Comparison of ENCODE assay signal across 28 cellular contexts in genomic region chr22:31056986-31057599, GRCh38. TPM values are rescaled to one million over a fixed set of nuclear protein-coding genes. Genes with fewer than 3 reads are reported as not detected.
A peak's percentile ranks its signal among the peaks of the same experiment; 100 is the strongest.
DNase-seq lines count a peak whose midpoint lies in the region; ATAC-seq, FAIRE-seq and TF ChIP-seq lines count a peak whose summit lies in the region.
"Had no signal": no experiment of that assay in that cellular context is flagged by ENCODE, and none has a peak within 500 bp of the region (broad histone marks: within the 10 kb centered on the region; RNA-seq: fewer than 3 reads in every experiment).

No MANE protein-coding gene starts in this region.

- H3K4me1 ChIP-seq in astrocyte (ENCODE audit: insufficient read depth, low read length) (peaks cover 12% of the 10 kb centered on the region), hepatocyte (ENCODE audit: insufficient read depth) (peaks cover 40% of the 10 kb centered on the region), smooth muscle cell (ENCODE audit: low read depth) (peaks cover 13% of the 10 kb centered on the region)
- H3K4me1 ChIP-seq: BE2C had no signal

- no peaks in the 10 kb centered on the region for H3K9me3 ChIP-seq in astrocyte (ENCODE audit: insufficient read depth, low read depth, low read length)
- H3K9me3 ChIP-seq in hepatocyte (ENCODE audit: low read depth), result no peaks in the 10 kb centered on the region
- no peaks in the 10 kb centered on the region for H3K9me3 ChIP-seq in smooth muscle cell (replicated peaks; ENCODE audit: low read depth)
- H3K9me3 ChIP-seq: BE2C, SJCRH30 had no signal

- peaks cover 14% of the 10 kb centered on the region for H3F3A ChIP-seq in smooth muscle cell (ENCODE audit: low read depth)

- DNase-seq in astrocyte (ENCODE audit: low read depth), result no peak
- DNase-seq in hepatocyte (ENCODE audit: low spot score), result no peak
- no peak for DNase-seq in smooth muscle cell (lab: John Stamatoyannopoulos, UW; ENCODE audit: unreplicated experiment)
- no peak for DNase-seq in CD1c-positive myeloid dendritic cell (ENCODE audit: extremely low spot score)
- DNase-seq in HK-2 (ENCODE audit: unreplicated experiment), result no peak
- DNase-seq: activated CD4-positive, alpha-beta T cell treated with anti-CD3 and anti-CD28 coated beads for 1 hour; activated CD8-positive, alpha-beta T cell treated with anti-CD3 and anti-CD28 coated beads, Interleukin-2, amount 10 ng/mL, durations not matched to agents 7 days and 5 days; activated gamma-delta T cell treated with Interleukin-2 at 50 U/mL for 16 hours; activated T-cell treated with anti-CD3 and anti-CD28 coated beads, Interleukin-2, amount 50 U/mL, for 24 hours; BE2C; cortex of kidney; DND-41; H9; Kasumi-1; kidney glomerular epithelial cell; MV-4-11; NCI-H187; NCI-H524 treated with DMSO at 0.1 percent for 48 hours; nucleus accumbens; SJCRH30; stimulated activated CD4-positive, alpha-beta T cell treated with anti-CD3 and anti-CD28 coated beads, Interleukin-4, amount 100 ng/mL, for 24 hours; stimulated activated naive B cell treated with anti-CD40 and anti-IgM and Interleukin-4, amounts not matched to agents 10 μg/mL and 1 μg/mL and 100 μg/mL, for 72 hours; T-cell had no signal

- H4K20me1 ChIP-seq in astrocyte (ENCODE audit: insufficient read depth, low read length), result no peaks in the 10 kb centered on the region
- no peaks in the 10 kb centered on the region for H4K20me1 ChIP-seq in hepatocyte (ENCODE audit: insufficient read depth, poor library complexity, severe bottlenecking)
- no peaks in the 10 kb centered on the region for H4K20me1 ChIP-seq in smooth muscle cell (ENCODE audit: low read depth)

- TF ChIP-seq CTCF in C4-2B (conservative IDR thresholded peaks at IDR 0.05) (no peak), astrocyte (IDR thresholded peaks at IDR 0.05; ENCODE audit: insufficient read depth, low read depth, low read length) (no peak), hepatocyte (IDR thresholded peaks at IDR 0.05; ENCODE audit: poor library complexity) (no peak), smooth muscle cell (IDR thresholded peaks at IDR 0.05; ENCODE audit: borderline replicate concordance, insufficient read depth, poor library complexity, severe bottlenecking) (no peak)

- WGBS in hepatocyte (ENCODE audit: low lambda C conversion rate, missing lambda C conversion rate), result 58% methylated on average over 5 of the region's 5 CpGs
- 42% methylated on average over 5 of the region's 5 CpGs for WGBS in smooth muscle cell (ENCODE audit: low lambda C conversion rate)

- peak overlapping the region; percentile 34 for H3K4me3 Mint-ChIP-seq in astrocyte (ENCODE audit: unreplicated experiment)
- H3K4me3 Mint-ChIP-seq: activated CD8-positive, alpha-beta T cell treated with anti-CD3 and anti-CD28 coated beads, Interleukin-2, amount 10 ng/mL, durations not matched to agents 7 days and 5 days; activated T-cell treated with anti-CD3 and anti-CD28 coated beads, Interleukin-2, amount 50 U/mL, for 24 hours; H9; stimulated activated naive B cell treated with anti-CD40 and anti-IgM and Interleukin-4, amounts not matched to agents 10 μg/mL and 1 μg/mL and 100 μg/mL, for 72 hours; T-cell had no signal

- ATAC-seq in HG03135 (IDR thresholded peaks at IDR 0.05; ENCODE audit: unreplicated experiment), result no peak
- no peak for ATAC-seq in HG03175 (IDR thresholded peaks at IDR 0.05; ENCODE audit: unreplicated experiment)
- ATAC-seq: activated CD8-positive, alpha-beta T cell treated with anti-CD3 and anti-CD28 coated beads, Interleukin-2, amount 10 ng/mL, durations not matched to agents 7 days and 5 days; Panc1; stimulated activated naive B cell treated with anti-CD40 and anti-IgM and Interleukin-4, amounts not matched to agents 10 μg/mL and 1 μg/mL and 100 μg/mL, for 72 hours; T-cell had no signal

- peaks cover 19% of the 10 kb centered on the region for H3K4me1 Mint-ChIP-seq in astrocyte (ENCODE audit: low read depth, unreplicated experiment)
- H3K4me1 Mint-ChIP-seq: stimulated activated naive B cell treated with anti-CD40 and anti-IgM and Interleukin-4, amounts not matched to agents 10 μg/mL and 1 μg/mL and 100 μg/mL, for 72 hours; T-cell had no signal

- no peaks in the 10 kb centered on the region for H3K9me3 Mint-ChIP-seq in astrocyte (ENCODE audit: unreplicated experiment)
- H3K9me3 Mint-ChIP-seq: activated T-cell treated with anti-CD3 and anti-CD28 coated beads, Interleukin-2, amount 50 U/mL, for 24 hours; H9; stimulated activated naive B cell treated with anti-CD40 and anti-IgM and Interleukin-4, amounts not matched to agents 10 μg/mL and 1 μg/mL and 100 μg/mL, for 72 hours; T-cell had no signal

- H3K4me3 ChIP-seq in astrocyte (ENCODE audit: insufficient read depth, low read depth, low read length) (no peak overlapping the region), hepatocyte (no peak overlapping the region), smooth muscle cell (no peak overlapping the region)
- H3K4me3 ChIP-seq: SJCRH30 had no signal

- H3K9ac ChIP-seq in astrocyte (ENCODE audit: low read length) (no peak overlapping the region), smooth muscle cell (ENCODE audit: low read depth) (no peak overlapping the region)

- H3K4me2 ChIP-seq in astrocyte (ENCODE audit: low read length) (no peak overlapping the region), hepatocyte (peak overlapping the region; percentile 38), smooth muscle cell (peak overlapping the region; percentile 52)

- H3K36me3 ChIP-seq in astrocyte (ENCODE audit: insufficient read depth, low read length) (no peaks in the 10 kb centered on the region), hepatocyte (replicated peaks; ENCODE audit: insufficient read depth, low read depth) (no peaks in the 10 kb centered on the region), smooth muscle cell (ENCODE audit: low read depth) (no peaks in the 10 kb centered on the region)
- H3K36me3 ChIP-seq: BE2C, SJCRH30 had no signal

- no peaks in the 10 kb centered on the region for H3K36me3 Mint-ChIP-seq in astrocyte (ENCODE audit: low read depth, unreplicated experiment)
- H3K36me3 Mint-ChIP-seq: stimulated activated naive B cell treated with anti-CD40 and anti-IgM and Interleukin-4, amounts not matched to agents 10 μg/mL and 1 μg/mL and 100 μg/mL, for 72 hours; T-cell had no signal

- no peaks in the 10 kb centered on the region for H3K79me2 ChIP-seq in astrocyte (ENCODE audit: insufficient read depth, low read length)
- H3K79me2 ChIP-seq in hepatocyte, result no peaks in the 10 kb centered on the region
- no peaks in the 10 kb centered on the region for H3K79me2 ChIP-seq in smooth muscle cell (ENCODE audit: low read depth)

- H3K27me3 ChIP-seq in astrocyte (ENCODE audit: insufficient read depth, low read length) (no peaks in the 10 kb centered on the region), hepatocyte (no peaks in the 10 kb centered on the region), smooth muscle cell (ENCODE audit: low read depth) (no peaks in the 10 kb centered on the region)
- H3K27me3 ChIP-seq: BE2C, SJCRH30 had no signal

- H3K27ac Mint-ChIP-seq in astrocyte (ENCODE audit: unreplicated experiment), result peak overlapping the region; percentile 18
- H3K27ac Mint-ChIP-seq: activated CD8-positive, alpha-beta T cell treated with anti-CD3 and anti-CD28 coated beads, Interleukin-2, amount 10 ng/mL, durations not matched to agents 7 days and 5 days; activated T-cell treated with anti-CD3 and anti-CD28 coated beads, Interleukin-2, amount 50 U/mL, for 24 hours; H9; stimulated activated naive B cell treated with anti-CD40 and anti-IgM and Interleukin-4, amounts not matched to agents 10 μg/mL and 1 μg/mL and 100 μg/mL, for 72 hours; T-cell had no signal

- H2AFZ ChIP-seq in astrocyte (ENCODE audit: low read depth, low read length) (no peak overlapping the region), hepatocyte (no peak overlapping the region), smooth muscle cell (ENCODE audit: low read depth) (no peak overlapping the region)

- FAIRE-seq in astrocyte (lab: Jason Lieb, UNC), result no peak
- FAIRE-seq: GM12891 had no signal

- H3K27me3 Mint-ChIP-seq in astrocyte (ENCODE audit: low read depth, unreplicated experiment), result no peaks in the 10 kb centered on the region
- H3K27me3 Mint-ChIP-seq: activated T-cell treated with anti-CD3 and anti-CD28 coated beads, Interleukin-2, amount 50 U/mL, for 24 hours; stimulated activated naive B cell treated with anti-CD40 and anti-IgM and Interleukin-4, amounts not matched to agents 10 μg/mL and 1 μg/mL and 100 μg/mL, for 72 hours; T-cell had no signal

- H3K9me2 ChIP-seq in hepatocyte (replicated peaks; ENCODE audit: insufficient read depth), result no peaks in the 10 kb centered on the region

- H3K27ac ChIP-seq in C4-2B, result peak overlapping the region; percentile 60; the same call in 1 of the 2 replicates
- no peak overlapping the region for H3K27ac ChIP-seq in astrocyte (ENCODE audit: low read depth, low read length)
- peak overlapping the region; percentile 80 for H3K27ac ChIP-seq in hepatocyte
- H3K27ac ChIP-seq in smooth muscle cell (ENCODE audit: low read depth), result peak overlapping the region; percentile 71
- H3K27ac ChIP-seq: SJCRH30 had no signal

RNA-seq across cellular contexts. Expression of gene SMTN, which starts 24.0 kb away (rescaled TPM):
- total RNA-seq in astrocyte (97.5 and 98.9 TPM in 2 replicates), hepatocyte (43.0 and 64.7 TPM in 2 replicates), smooth muscle cell (46.2 and 58.6 TPM in 2 replicates)
- polyA plus RNA-seq in hepatocyte (88.7 and 112 TPM in 2 replicates), smooth muscle cell (108 and 122 TPM in 2 replicates)

RNA-seq across cellular contexts. Expression of gene SELENOM, which starts 50.3 kb away (rescaled TPM):
- total RNA-seq in astrocyte (157 and 205 TPM in 2 replicates), hepatocyte (130 and 156 TPM in 2 replicates), smooth muscle cell (450 and 487 TPM in 2 replicates)
- polyA plus RNA-seq in hepatocyte (240 and 307 TPM in 2 replicates), smooth muscle cell (547 and 600 TPM in 2 replicates)
